12 cellular contexts compared by ENCODE assay signal in the genomic region with DNA sequence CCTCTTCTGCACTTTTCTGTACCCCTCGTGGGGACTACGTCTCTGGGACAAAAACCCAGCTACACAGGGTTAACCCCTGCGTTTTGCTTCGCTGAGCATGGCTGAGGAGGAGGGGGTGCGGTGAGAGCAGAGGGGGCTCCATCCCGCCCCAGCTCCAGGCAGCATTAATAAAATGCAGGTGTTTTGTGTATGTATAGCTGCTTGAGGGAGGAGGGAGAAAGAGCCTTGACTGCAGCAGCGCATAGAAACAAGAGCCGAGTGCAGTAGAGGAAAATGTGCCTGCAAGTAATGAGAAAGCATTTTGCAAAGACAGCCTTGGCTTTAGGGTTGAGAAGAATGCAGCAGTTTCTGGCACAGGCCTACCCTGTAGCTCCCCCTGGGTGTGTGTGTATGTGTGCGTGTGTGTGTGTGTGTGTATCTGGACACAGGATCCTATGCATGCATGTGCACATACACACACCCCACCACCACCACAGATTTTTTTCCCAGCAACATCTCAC.
A peak's percentile ranks its signal among the peaks of the same experiment; 100 is the strongest.
DNase-seq lines count a peak whose midpoint lies in the region; ATAC-seq and TF ChIP-seq lines count a peak whose summit lies in the region.
"Had no signal": no experiment of that assay in that cellular context is flagged by ENCODE, and none has a peak within 500 bp of the region (broad histone marks: within the 10 kb centered on the region; RNA-seq: fewer than 3 reads in every experiment).

No MANE protein-coding gene starts in this region.

- H3K4me1 ChIP-seq in OCI-LY7 (ENCODE audit: insufficient read depth, low read length, poor library complexity, severe bottlenecking): peaks cover 68% of the 10 kb centered on the region
- H3K4me1 ChIP-seq in skeletal muscle satellite cell (ENCODE audit: control insufficient read depth, insufficient read depth, low read length): peaks cover 83% of the 10 kb centered on the region

- DNase-seq in NCI-H2107 treated with DMSO at 0.1 percent for 48 hours (lab: John Stamatoyannopoulos, UW; ENCODE audit: unreplicated experiment) (peak; percentile 39), NCI-H2107 (lab: John Stamatoyannopoulos, UW) (no peak), OCI-LY7 (ENCODE audit: low spot score) (peak; percentile 86), fibroblast of peridontal ligament (ENCODE audit: extremely low read depth) (peak; percentile 87)
- no peak for DNase-seq in activated CD8-positive, alpha-beta memory T cell treated with anti-CD3 and anti-CD28 coated beads, Interleukin-2, amount 10 ng/mL, durations not matched to agents 7 days and 5 days
- DNase-seq: 8988T; central memory CD4-positive, alpha-beta T cell; natural killer cell had no signal

- H3K9ac ChIP-seq in skeletal muscle satellite cell (ENCODE audit: low read depth, low read length): peak overlapping the region; percentile 65

- no peaks in the 10 kb centered on the region for H3K9me2 ChIP-seq in OCI-LY7 (ENCODE audit: insufficient read depth, low read length)

- H3K27me3 ChIP-seq in skeletal muscle satellite cell (ENCODE audit: control insufficient read depth, insufficient read depth, low read length): no peaks in the 10 kb centered on the region

- intact Hi-C loops in OCI-LY7 (cut with micrococcal nuclease; ENCODE audit: unreplicated experiment): loop anchor here (1.0 to 5.0 kb wide), 2 partner anchors 406 to 422 kb away; no protein-coding TSS in a partner anchor

- peak; percentile 53; the same call in 1 of the 2 replicates for TF ChIP-seq CTCF in OCI-LY7 (conservative IDR thresholded peaks at IDR 0.05; ENCODE audit: low read length)

- POLR2A ChIA-PET in OCI-LY7 (lab: Charles Lee): interaction anchor here (0.6 to 2.3 kb wide), 8 partner anchors 11 to 412 kb away, joined by 3 to 16 read pairs (median 4); no protein-coding TSS in a partner anchor

- ATAC-seq in HG02588 (IDR thresholded peaks at IDR 0.05; ENCODE audit: unreplicated experiment) (no peak), HG03196 (IDR thresholded peaks at IDR 0.05; ENCODE audit: unreplicated experiment) (no peak)
- no peak for ATAC-seq in activated CD8-positive, alpha-beta memory T cell treated with anti-CD3 and anti-CD28 coated beads, Interleukin-2, amount 10 ng/mL, durations not matched to agents 7 days and 5 days
- ATAC-seq: natural killer cell had no signal

- CTCF ChIA-PET in OCI-LY7 (lab: Charles Lee; ENCODE audit: unreplicated experiment): interaction anchor here (0.7 to 1.1 kb wide), 4 partner anchors 12 to 118 kb away, joined by 3 to 4 read pairs (median 4); no protein-coding TSS in a partner anchor
- CTCF ChIA-PET in activated CD8-positive, alpha-beta memory T cell treated with anti-CD3 and anti-CD28 coated beads, Interleukin-2, amount 10 ng/mL, durations not matched to agents 7 days and 5 days (lab: Charles Lee): interaction anchor here (0.9 kb wide), 1 partner anchor 98 kb away, joined by 3 read pairs; no protein-coding TSS in a partner anchor

- peaks cover 27% of the 10 kb centered on the region for H3K4me1 Mint-ChIP-seq in activated CD8-positive, alpha-beta memory T cell treated with anti-CD3 and anti-CD28 coated beads, Interleukin-2, amount 10 ng/mL, durations not matched to agents 7 days and 5 days

- H3K4me3 Mint-ChIP-seq in activated CD8-positive, alpha-beta memory T cell treated with anti-CD3 and anti-CD28 coated beads, Interleukin-2, amount 10 ng/mL, durations not matched to agents 7 days and 5 days: no peak overlapping the region
- H3K4me3 Mint-ChIP-seq: natural killer cell; stimulated activated naive CD8-positive, alpha-beta T cell treated with anti-CD3 and anti-CD28 coated beads, Interleukin-15, Interleukin-2, amounts not matched to agents 100 ng/mL and 50 ng/mL, for 24 hours had no signal

- no peaks in the 10 kb centered on the region for H3K36me3 Mint-ChIP-seq in activated CD8-positive, alpha-beta memory T cell treated with anti-CD3 and anti-CD28 coated beads, Interleukin-2, amount 10 ng/mL, durations not matched to agents 7 days and 5 days
- H3K36me3 Mint-ChIP-seq: natural killer cell had no signal

- H3K27ac ChIP-seq in OCI-LY7 (ENCODE audit: low read depth, low read length, poor library complexity, severe bottlenecking): peak overlapping the region; percentile 84

- H3K79me2 ChIP-seq in OCI-LY7 (ENCODE audit: insufficient read depth, low read depth, low read length): no peaks in the 10 kb centered on the region

- peak overlapping the region; percentile 43 for H3K4me3 ChIP-seq in OCI-LY7 (ENCODE audit: low read depth, low read length, poor library complexity, severe bottlenecking)
- H3K4me3 ChIP-seq in skeletal muscle satellite cell (ENCODE audit: low read length): no peak overlapping the region

- H3K9me3 ChIP-seq in OCI-LY7 (ENCODE audit: low read length) (no peaks in the 10 kb centered on the region), skeletal muscle satellite cell (replicated peaks; ENCODE audit: low read length) (no peaks in the 10 kb centered on the region)

- H4K20me1 ChIP-seq in OCI-LY7 (ENCODE audit: insufficient read depth, low read length): no peaks in the 10 kb centered on the region

- H3K4me2 ChIP-seq in OCI-LY7 (ENCODE audit: low read length) (peak overlapping the region; percentile 77), skeletal muscle satellite cell (ENCODE audit: low read length) (no peak overlapping the region)

- H3K36me3 ChIP-seq in OCI-LY7 (ENCODE audit: insufficient read depth, low read length) (no peaks in the 10 kb centered on the region), skeletal muscle satellite cell (ENCODE audit: insufficient read depth, low read length) (no peaks in the 10 kb centered on the region)

- no peaks in the 10 kb centered on the region for H3K27me3 Mint-ChIP-seq in activated CD8-positive, alpha-beta memory T cell treated with anti-CD3 and anti-CD28 coated beads, Interleukin-2, amount 10 ng/mL, durations not matched to agents 7 days and 5 days
- H3K27me3 Mint-ChIP-seq: stimulated activated naive CD8-positive, alpha-beta T cell treated with anti-CD3 and anti-CD28 coated beads, Interleukin-15, Interleukin-2, amounts not matched to agents 100 ng/mL and 50 ng/mL, for 24 hours had no signal

- H2AFZ ChIP-seq in OCI-LY7 (ENCODE audit: low read length): peak overlapping the region; percentile 45; the same call in 1 of the 2 replicates

- BruUV-seq in OCI-LY7 (replicated peaks; lab: Mats Ljungman, UMichigan): no TSS peak

- H3K27ac Mint-ChIP-seq in activated CD8-positive, alpha-beta memory T cell treated with anti-CD3 and anti-CD28 coated beads, Interleukin-2, amount 10 ng/mL, durations not matched to agents 7 days and 5 days: no peak overlapping the region
- H3K27ac Mint-ChIP-seq: stimulated activated naive CD8-positive, alpha-beta T cell treated with anti-CD3 and anti-CD28 coated beads, Interleukin-15, Interleukin-2, amounts not matched to agents 100 ng/mL and 50 ng/mL, for 24 hours had no signal

- H3K9me3 Mint-ChIP-seq in activated CD8-positive, alpha-beta memory T cell treated with anti-CD3 and anti-CD28 coated beads, Interleukin-2, amount 10 ng/mL, durations not matched to agents 7 days and 5 days (ENCODE audit: low read depth): no peaks in the 10 kb centered on the region
- H3K9me3 Mint-ChIP-seq: natural killer cell; stimulated activated naive CD8-positive, alpha-beta T cell treated with anti-CD3 and anti-CD28 coated beads, Interleukin-15, Interleukin-2, amounts not matched to agents 100 ng/mL and 50 ng/mL, for 24 hours had no signal

Comparison
In these comparisons a context has a peak if more than half of its experiments do, and no peak if none do; other contexts are left out.
1. DNase-seq: peak in NCI-H2107 treated with DMSO at 0.1 percent for 48 hours (single experiment), OCI-LY7 (single experiment) and fibroblast of peridontal ligament (single experiment); none in NCI-H2107 (single experiment) and activated CD8-positive, alpha-beta memory T cell treated with anti-CD3 and anti-CD28 coated beads, Interleukin-2, amount 10 ng/mL, durations not matched to agents 7 days and 5 days (single experiment).